24 cellular contexts compared by ENCODE assay signal in the genomic region with DNA sequence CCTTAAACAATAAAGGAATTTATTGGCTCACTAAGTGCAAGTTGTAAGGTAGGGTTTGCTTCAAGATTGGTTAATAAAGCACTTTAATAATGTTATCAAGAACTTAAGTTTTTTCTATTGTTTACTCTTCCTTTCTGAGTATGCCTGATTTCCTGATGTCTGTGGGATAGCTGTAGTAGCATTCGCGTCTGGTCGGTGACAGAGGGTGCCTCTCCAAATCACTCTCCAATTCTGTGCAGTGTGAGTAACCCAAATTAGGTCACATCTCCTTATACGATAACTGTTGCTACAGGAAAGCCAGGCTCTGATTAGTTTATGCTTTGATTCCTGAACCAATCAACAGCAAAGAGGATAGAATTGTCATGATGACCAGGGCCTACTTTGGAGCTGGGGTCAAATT.
DNase-seq lines count a peak whose midpoint lies in the region; ATAC-seq, FAIRE-seq and TF ChIP-seq lines count a peak whose summit lies in the region.
"Had no signal": no experiment of that assay in that cellular context is flagged by ENCODE, and none has a peak within 500 bp of the region (broad histone marks: within the 10 kb centered on the region; RNA-seq: fewer than 3 reads in every experiment).

No MANE protein-coding gene starts in this region.

- H3K4me1 ChIP-seq in H1 (replicated peaks in 1 of 4; ENCODE audit: control insufficient read depth in 3 of 4, insufficient read depth in 4 of 4, low read length in 3 of 4) (no peaks in the 10 kb centered on the region), lung (ENCODE audit: control insufficient read depth in 2 of 2, insufficient read depth in 2 of 2, low read length in 2 of 2) (peaks cover 0 to 2% of the 10 kb centered on the region in 2 donors), testis (no peaks in the 10 kb centered on the region)
- H3K4me1 ChIP-seq: BE2C, BLaER1 had no signal

- no peaks in the 10 kb centered on the region for H3K79me2 ChIP-seq in H1 (ENCODE audit: control insufficient read depth in 1 of 2, insufficient read depth in 2 of 2, low read length in 2 of 2)

- H3K79me1 ChIP-seq in H1 (ENCODE audit: low read depth, low read length) = no peaks in the 10 kb centered on the region

- no peak for DNase-seq in H1 (ENCODE audit: low read depth in 1 of 2, low spot score in 2 of 2)
- no peak for DNase-seq in lung (ENCODE audit: low spot score)
- DNase-seq in stimulated activated CD4-positive, alpha-beta T cell treated with anti-CD3 and anti-CD28 coated beads, Interleukin-1b, Interleukin-23, amount 100 ng/mL, for 48 hours = no peak
- DNase-seq in testis = no peak
- DNase-seq: 8988T; ACHN; BE2C; C1 segment of cervical spinal cord; CD4-positive, alpha-beta memory T cell; CD4-positive, CD25-positive, alpha-beta regulatory T cell; CD8-positive, alpha-beta memory T cell; COR-L47; DMS 273 treated with DMSO at 0.1 percent for 48 hours; DMS153; DMS53; DMS79; DND-41; EL; GDM1 had no signal

- CTCF ChIA-PET in H1 (lab: Charles Lee; ENCODE audit: partially characterized antibody) = interaction anchor here (1.2 to 2.0 kb wide), 2 partner anchors 14 to 36 kb away, joined by 3 to 5 read pairs; no protein-coding TSS in a partner anchor

- no peak overlapping the region for H4K5ac ChIP-seq in H1 (ENCODE audit: insufficient read length, low read depth, low read length)

- TF ChIP-seq RAD21 in H1 (IDR thresholded peaks at IDR 0.05 in 1 of 2, conservative IDR thresholded peaks at IDR 0.05 in 1 of 2; ENCODE audit: low read depth in 2 of 2, low read length in 2 of 2) = no peak

- no peak overlapping the region for H3K9ac ChIP-seq in H1 (replicated peaks in 1 of 4; ENCODE audit: extremely low read depth in 1 of 4, low read depth in 3 of 4, low read length in 3 of 4)
- H3K9ac ChIP-seq: BLaER1 had no signal

- no peak for FAIRE-seq in H1 (lab: Jason Lieb, UNC)
- FAIRE-seq: GM12878, GM12892, GM18507 had no signal

- no peak overlapping the region for H2BK15ac ChIP-seq in H1 (ENCODE audit: low read length)

- H3K56ac ChIP-seq in H1 (replicated peaks; ENCODE audit: insufficient read length, low read depth, low read length) = no peak overlapping the region

- no peak overlapping the region for H3K14ac ChIP-seq in H1 (ENCODE audit: insufficient read length)

- no peak overlapping the region for H4K8ac ChIP-seq in H1 (ENCODE audit: extremely low read depth, insufficient read depth, low read length)

- TF ChIP-seq CTCF in H1 (IDR thresholded peaks at IDR 0.05; ENCODE audit: control extremely low read depth in 1 of 3, insufficient read depth in 1 of 3, low read depth in 1 of 3, low read length in 3 of 3) (no peak), lung (IDR thresholded peaks at IDR 0.05; ENCODE audit: control extremely low read depth, extremely low read depth) (no peak), testis (IDR thresholded peaks at IDR 0.05) (no peak)

- intact Hi-C loops in testis (cut with DNase I; ENCODE audit: low total_unique reads) = no loop called here

- H3K27me3 ChIP-seq in H1 (replicated peaks in 1 of 4; ENCODE audit: control insufficient read depth in 3 of 4, extremely low read depth in 1 of 4, insufficient read depth in 3 of 4, low read length in 3 of 4) (no peaks in the 10 kb centered on the region), lung (ENCODE audit: control insufficient read depth, insufficient read depth) (no peaks in the 10 kb centered on the region), testis (no peaks in the 10 kb centered on the region)
- H3K27me3 ChIP-seq: BE2C, BLaER1 had no signal

- H3K4ac ChIP-seq in H1 (replicated peaks; ENCODE audit: insufficient read length, low read depth, low read length) = no peak overlapping the region

- no peak overlapping the region for H3K23ac ChIP-seq in H1 (ENCODE audit: insufficient read length)

- H2AFZ ChIP-seq in H1 (ENCODE audit: low read length) = no peak overlapping the region

- 87% methylated on average over 4 of the region's 4 CpGs; no CpG with 5 or more reads in 1 of the 2 experiments for WGBS in H1 (ENCODE audit: extremely low coverage in 1 of 2, insufficient coverage in 1 of 2, insufficient read length in 1 of 2, insufficient replicate concordance in 2 of 2, low coverage in 1 of 2, low lambda C conversion rate in 2 of 2, missing lambda C conversion rate in 1 of 2), 2 experiments
- 71 to 93% methylated on average over 4 of the region's 4 CpGs for WGBS in lung, 2 donors
- WGBS in testis, 2 donors = 96 to 97% methylated on average over 4 of the region's 4 CpGs

- no peaks in the 10 kb centered on the region for H3K23me2 ChIP-seq in H1 (ENCODE audit: low read depth, low read length)

- H3K9me3 ChIP-seq in H1 (ENCODE audit: insufficient read depth in 2 of 2, low read depth in 1 of 2, low read length in 1 of 2) (no peaks in the 10 kb centered on the region), lung (ENCODE audit: control insufficient read depth in 2 of 2, insufficient read depth in 1 of 2, low read length in 1 of 2) (peaks cover 4 to 5% of the 10 kb centered on the region in 2 donors), testis (no peaks in the 10 kb centered on the region)
- H3K9me3 ChIP-seq: BE2C, BLaER1 had no signal

- H2BK12ac ChIP-seq in H1 (ENCODE audit: low read depth, low read length) = no peak overlapping the region

- no peak overlapping the region for H3K27ac ChIP-seq in H1 (ENCODE audit: low read depth, low read length)
- no peak overlapping the region for H3K27ac ChIP-seq in lung (ENCODE audit: low read depth in 1 of 2, low read length in 1 of 2)
- H3K27ac ChIP-seq in testis = no peak overlapping the region
- H3K27ac ChIP-seq: BLaER1 had no signal

- no peak overlapping the region for H4K91ac ChIP-seq in H1 (replicated peaks; ENCODE audit: insufficient read length, low read length)

- TF ChIP-seq EP300 in H1 (IDR thresholded peaks at IDR 0.05; ENCODE audit: borderline replicate concordance in 1 of 2, low read depth in 2 of 2, low read length in 2 of 2) = no peak

- H3K36me3 ChIP-seq in H1 (ENCODE audit: control insufficient read depth in 2 of 4, insufficient read depth in 4 of 4, low read length in 3 of 4) (no peaks in the 10 kb centered on the region), lung (ENCODE audit: control insufficient read depth in 2 of 2, insufficient read depth in 2 of 2, low read length in 2 of 2) (no peaks in the 10 kb centered on the region), testis (ENCODE audit: low read depth, missing control alignments) (no peaks in the 10 kb centered on the region)
- H3K36me3 ChIP-seq: BE2C, BLaER1 had no signal

- POLR2A ChIA-PET in H1 (lab: Charles Lee; ENCODE audit: partially characterized antibody) = no interaction called here

- H2BK5ac ChIP-seq in H1 (ENCODE audit: low read depth, low read length) = no peak overlapping the region

- H2BK120ac ChIP-seq in H1 (replicated peaks; ENCODE audit: low read depth, low read length) = peak overlapping the region; percentile 38

- H3K4me3 ChIP-seq in H1 (ENCODE audit: extremely low read depth in 1 of 4, insufficient read depth in 2 of 4, low read depth in 3 of 4, low read length in 4 of 4) (no peak overlapping the region), lung (no peak overlapping the region), testis (no peak overlapping the region)
- H3K4me3 ChIP-seq: BLaER1, GM12878 had no signal

- no peaks in the 10 kb centered on the region for H4K20me1 ChIP-seq in H1 (replicated peaks in 1 of 2; ENCODE audit: control insufficient read depth in 1 of 2, insufficient read depth in 2 of 2, low read length in 2 of 2)
- H4K20me1 ChIP-seq: BLaER1 had no signal

- no peak overlapping the region for H3K18ac ChIP-seq in H1 (ENCODE audit: extremely low read depth, low read length)

- H3K4me2 ChIP-seq in H1 (ENCODE audit: insufficient read depth in 1 of 2, low read depth in 2 of 2, low read length in 2 of 2) = no peak overlapping the region
- H3K4me2 ChIP-seq: BLaER1 had no signal

- TF ChIP-seq POLR2A in H1 (IDR thresholded peaks at IDR 0.05; ENCODE audit: control extremely low read depth in 1 of 2, low read depth in 2 of 2, low read length in 2 of 2) = no peak
- TF ChIP-seq POLR2A in testis (IDR thresholded peaks at IDR 0.05) = no peak

- H2AK5ac ChIP-seq in H1 (ENCODE audit: low read depth, low read length) = no peak overlapping the region

- ATAC-seq in lung (ENCODE audit: insufficient read depth, low FRiP score) (peak; percentile 47), GM18870 (IDR thresholded peaks at IDR 0.05; ENCODE audit: unreplicated experiment) (no peak)
- ATAC-seq: GM12878 had no signal

- no peak overlapping the region for H2BK20ac ChIP-seq in H1 (ENCODE audit: low read length)

TF ChIP-seq in H1, 55 proteins besides CTCF, POLR2A, EP300 and RAD21:
- no peak for TF ChIP-seq HDAC6 (IDR thresholded peaks at IDR 0.05; ENCODE audit: low read depth, low read length)
- TF ChIP-seq TCF12 (IDR thresholded peaks at IDR 0.05; ENCODE audit: low read depth, low read length) = no peak
- no peak for TF ChIP-seq GABPA (IDR thresholded peaks at IDR 0.05; ENCODE audit: borderline replicate concordance, insufficient read depth, low read length)
